ENCODE assay signal across 8 cellular contexts in genomic region chr19:42114412-42114811, GRCh38. TPM values are rescaled to one million over a fixed set of nuclear protein-coding genes. Genes with fewer than 3 reads are reported as not detected.
DNase-seq lines count a peak whose midpoint lies in the region; ATAC-seq, FAIRE-seq and TF ChIP-seq lines count a peak whose summit lies in the region.

No MANE protein-coding gene starts in this region.

- peak; percentile 99 for FAIRE-seq in GM19239 (lab: Jason Lieb, UNC)
- FAIRE-seq in RCC 7860 (lab: Jason Lieb, UNC): no peak

- H3F3A ChIP-seq in SU-DHL-6 (ENCODE audit: insufficient read depth): peaks cover 42% of the 10 kb centered on the region

- peak overlapping the region; percentile 90 for H3K4me2 ChIP-seq in BLaER1
- H3K4me2 ChIP-seq in SU-DHL-6 (ENCODE audit: low read depth, low read length, poor library complexity, severe bottlenecking): peak overlapping the region; percentile 62

- peaks cover 3% of the 10 kb centered on the region for H3K27me3 Mint-ChIP-seq in Caco-2 (ENCODE audit: insufficient read depth, unreplicated experiment)

- H3K9me3 ChIP-seq in BLaER1 (no peaks in the 10 kb centered on the region), SU-DHL-6 (ENCODE audit: insufficient read depth, low read length) (no peaks in the 10 kb centered on the region), Caco-2 (no peaks in the 10 kb centered on the region), lower lobe of right lung (no peaks in the 10 kb centered on the region)

- no peaks in the 10 kb centered on the region for H3K4me1 Mint-ChIP-seq in Caco-2 (ENCODE audit: low read depth, unreplicated experiment)

- POLR2A ChIA-PET in Caco-2 (lab: Charles Lee): interaction anchor here (0.6 kb wide), 1 partner anchor 9 kb away, joined by 3 read pairs; no protein-coding TSS in a partner anchor

- TF ChIP-seq CTCF in SU-DHL-6 (IDR thresholded peaks at IDR 0.05; ENCODE audit: insufficient read depth, low read length, poor library complexity, severe bottlenecking): no peak
- no peak for TF ChIP-seq CTCF in Caco-2 (IDR thresholded peaks at IDR 0.05; ENCODE audit: insufficient read depth in 1 of 2, low read depth in 1 of 2, low read length in 1 of 2, severe bottlenecking in 1 of 2, unreplicated experiment in 1 of 2)
- TF ChIP-seq CTCF in lower lobe of right lung (IDR thresholded peaks at IDR 0.05): no peak

- intact Hi-C loops in Caco-2 (cut with micrococcal nuclease; ENCODE audit: unreplicated experiment) (no loop called here), lower lobe of right lung (cut with DNase I) (no loop called here)

- no peaks in the 10 kb centered on the region for H3K27me3 ChIP-seq in BLaER1
- H3K27me3 ChIP-seq in SU-DHL-6 (ENCODE audit: low read length): no peaks in the 10 kb centered on the region
- no peaks in the 10 kb centered on the region; the same call in 1 of the 2 replicates for H3K27me3 ChIP-seq in Caco-2 (replicated peaks; ENCODE audit: control insufficient read depth, insufficient read depth, low read length)
- no peaks in the 10 kb centered on the region for H3K27me3 ChIP-seq in lower lobe of right lung (ENCODE audit: low read depth)

- H3K36me3 Mint-ChIP-seq in Caco-2 (ENCODE audit: insufficient read depth, unreplicated experiment): no peaks in the 10 kb centered on the region

- H3K36me3 ChIP-seq in BLaER1: peaks cover 18% of the 10 kb centered on the region
- no peaks in the 10 kb centered on the region for H3K36me3 ChIP-seq in SU-DHL-6 (ENCODE audit: low read length)
- no peaks in the 10 kb centered on the region for H3K36me3 ChIP-seq in Caco-2 (ENCODE audit: control insufficient read depth, insufficient read depth, low read length)
- H3K36me3 ChIP-seq in lower lobe of right lung: no peaks in the 10 kb centered on the region

- H3K9ac ChIP-seq in BLaER1 (peak overlapping the region; percentile 71), SU-DHL-6 (ENCODE audit: low read length) (peak overlapping the region; percentile 47)

- BruUV-seq in Caco-2 (replicated peaks; lab: Mats Ljungman, UMichigan): no TSS peak

- H3K9me3 Mint-ChIP-seq in Caco-2 (ENCODE audit: unreplicated experiment): no peaks in the 10 kb centered on the region

- H3K27ac Mint-ChIP-seq in Caco-2 (ENCODE audit: unreplicated experiment): no peak overlapping the region

- H3K27ac ChIP-seq in BLaER1 (peak overlapping the region; percentile 81), SU-DHL-6 (ENCODE audit: low read depth, low read length) (peak overlapping the region; percentile 96), skin epidermis (peak overlapping the region in 19 of 21 experiments; percentile 7 to 82 (median 62)), lower lobe of right lung (no peak overlapping the region)

- DNase-seq in GM19239 (ENCODE audit: insufficient read length, low spot score): peak; percentile 83
- peak; percentile 45 for DNase-seq in HT1080 (ENCODE audit: low read depth)
- no peak for DNase-seq in Caco-2
- no peak for DNase-seq in lower lobe of right lung
- DNase-seq in RCC 7860 (ENCODE audit: low spot score): no peak

- no peak overlapping the region for H3K4me3 Mint-ChIP-seq in Caco-2 (ENCODE audit: unreplicated experiment)

- no peaks in the 10 kb centered on the region for H4K20me1 ChIP-seq in BLaER1
- H4K20me1 ChIP-seq in SU-DHL-6 (ENCODE audit: low read depth, low read length): no peaks in the 10 kb centered on the region

- H3K4me3 ChIP-seq in BLaER1 (peak overlapping the region; percentile 55), SU-DHL-6 (ENCODE audit: insufficient read depth, low read length, poor library complexity, severe bottlenecking) (no peak overlapping the region), skin epidermis (no peak overlapping the region), Caco-2 (ENCODE audit: low read depth, low read length) (no peak overlapping the region), lower lobe of right lung (no peak overlapping the region)

- CTCF ChIA-PET in Caco-2 (lab: Charles Lee): interaction anchor here (0.6 kb wide), 1 partner anchor 107 kb away, joined by 4 read pairs; no protein-coding TSS in a partner anchor

- H3K9me2 ChIP-seq in SU-DHL-6 (replicated peaks; ENCODE audit: insufficient read depth, low read length): no peaks in the 10 kb centered on the region

- no peak overlapping the region for H2AFZ ChIP-seq in SU-DHL-6 (ENCODE audit: low read depth, low read length, severe bottlenecking)

- H3K79me2 ChIP-seq in SU-DHL-6 (ENCODE audit: insufficient read depth, low read length): no peaks in the 10 kb centered on the region

- H3K4me1 ChIP-seq in BLaER1: peaks cover 88% of the 10 kb centered on the region
- no peaks in the 10 kb centered on the region; the same call in 1 of the 2 replicates for H3K4me1 ChIP-seq in Caco-2
- H3K4me1 ChIP-seq in lower lobe of right lung: no peaks in the 10 kb centered on the region

- no peak for ATAC-seq in lower lobe of right lung

RNA-seq across cellular contexts. Expression of gene POU2F2, which starts 17.8 kb away (rescaled TPM):
- total RNA-seq in HT1080 (2014; rRNA removed; shearing (Covaris generic)): 2.6 and 5.4 TPM in 2 replicates
- 3.9 and 4.7 TPM in 2 replicates for polyA plus RNA-seq in HT1080 (2015; cell fraction: cytosol; rRNA removed)
- polyA plus RNA-seq in HT1080 (2015; cell fraction: nucleus; rRNA removed): 5.8 and 7.0 TPM in 2 replicates
- total RNA-seq in Caco-2 (2022) (0.95 and 1.5 TPM in 2 replicates), lower lobe of right lung (6.1 TPM)

RNA-seq across cellular contexts. Expression of gene ZNF574, which starts 38.4 kb away (rescaled TPM):
- 26.9 and 37.8 TPM in 2 replicates for total RNA-seq in HT1080 (2014; rRNA removed; shearing (Covaris generic))
- 13.5 and 16.6 TPM in 2 replicates for polyA plus RNA-seq in HT1080 (2015; cell fraction: cytosol; rRNA removed)
- polyA plus RNA-seq in HT1080 (2015; cell fraction: nucleus; rRNA removed): 25.1 and 27.5 TPM in 2 replicates
- total RNA-seq in Caco-2 (2022) (22.4 and 22.7 TPM in 2 replicates), lower lobe of right lung (11.8 TPM)

RNA-seq across cellular contexts. Expression of gene GRIK5, which starts 44.4 kb away (rescaled TPM):
- not detected in 2 replicates for total RNA-seq in HT1080 (2014; rRNA removed; shearing (Covaris generic))
- polyA plus RNA-seq in HT1080 (2015; cell fraction: cytosol; rRNA removed): 0.02 and 0.05 TPM in 2 replicates
- polyA plus RNA-seq in HT1080 (2015; cell fraction: nucleus; rRNA removed): 0.28 and 2.2 TPM in 2 replicates
- total RNA-seq in Caco-2 (2022) (0.30 and 0.48 TPM in 2 replicates), lower lobe of right lung (0.41 TPM)

Comparison
In these comparisons a context has a peak if more than half of its experiments do, and no peak if none do; other contexts are left out.
1. DNase-seq: peak in GM19239 (single experiment) and HT1080 (single experiment); none in Caco-2 (0 of 2), lower lobe of right lung (single experiment) and RCC 7860 (single experiment).